8 cellular contexts compared by ENCODE assay signal in genomic region chr11:111298466-111299110, GRCh38. TPM values are rescaled to one million over a fixed set of nuclear protein-coding genes. Genes with fewer than 3 reads are reported as not detected.
A peak's percentile ranks its signal among the peaks of the same experiment; 100 is the strongest.
DNase-seq lines count a peak whose midpoint lies in the region; ATAC-seq, FAIRE-seq and TF ChIP-seq lines count a peak whose summit lies in the region.

A gene with protein sequence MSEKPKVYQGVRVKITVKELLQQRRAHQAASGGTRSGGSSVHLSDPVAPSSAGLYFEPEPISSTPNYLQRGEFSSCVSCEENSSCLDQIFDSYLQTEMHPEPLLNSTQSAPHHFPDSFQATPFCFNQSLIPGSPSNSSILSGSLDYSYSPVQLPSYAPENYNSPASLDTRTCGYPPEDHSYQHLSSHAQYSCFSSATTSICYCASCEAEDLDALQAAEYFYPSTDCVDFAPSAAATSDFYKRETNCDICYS (plus strand): TSS chr11:111298546. CDS start chr11:111298582, 36 bp downstream.

- H3K4me3 ChIP-seq in A549: peak within 1 kb of the TSS; percentile 96
- peak within 1 kb of the TSS; percentile 37 for H3K4me3 ChIP-seq in HFF-Myc (replicated peaks; ENCODE audit: low read depth, low read length)
- H3K4me3 ChIP-seq in ascending aorta: peak within 1 kb of the TSS; percentile 49 to 81
- peak within 1 kb of the TSS; percentile 62 to 78 (median 72) for H3K4me3 ChIP-seq in HepG2 (replicated peaks in 1 of 3; ENCODE audit: insufficient read depth in 1 of 3, low read depth in 2 of 3, low read length in 3 of 3)
- peak within 1 kb of the TSS; percentile 55 to 66 (median 61) for H3K4me3 ChIP-seq in thyroid gland (replicated peaks in 1 of 3)

- no peak for DNase-seq in A549 (ENCODE audit: low read depth in 1 of 2, low spot score in 1 of 2)
- DNase-seq in HFF-Myc (ENCODE audit: extremely low read depth, low read depth): no peak
- no peak for DNase-seq in ascending aorta (ENCODE audit: low spot score in 2 of 2)
- DNase-seq in HepG2 (ENCODE audit: low spot score): no peak
- peak in 1 of 2 donors; percentile 20 for DNase-seq in thyroid gland
- no peak for DNase-seq in GM10266 (ENCODE audit: extremely low spot score)
- no peak for DNase-seq in activated CD8-positive, alpha-beta memory T cell treated with anti-CD3 and anti-CD28 coated beads, Interleukin-2, amount 50 U/mL, for 48 hours

- H2AFZ ChIP-seq in HepG2 (ENCODE audit: low read length): no peak within 1 kb of the TSS

- H3K27ac ChIP-seq in A549 (peak within 1 kb of the TSS; percentile 92 to 97), ascending aorta (peak within 1 kb of the TSS; percentile 58 to 87), HepG2 (ENCODE audit: extremely low read length, insufficient read depth, low read length) (peak within 1 kb of the TSS; percentile 81), thyroid gland (peak within 1 kb of the TSS; percentile 90 to 95 (median 91))

- H3K9me3 ChIP-seq in A549 (no peaks in the 10 kb centered on the region), ascending aorta (no peaks in the 10 kb centered on the region), HepG2 (ENCODE audit: low read length) (no peaks in the 10 kb centered on the region), thyroid gland (no peaks in the 10 kb centered on the region)

- no TSS peak for BruUV-seq in HepG2 (replicated peaks; lab: Mats Ljungman, UMichigan)

- no peak for TF ChIP-seq POLR2A in A549 (IDR thresholded peaks at IDR 0.05; ENCODE audit: low read length)
- TF ChIP-seq POLR2A in HepG2 (IDR thresholded peaks at IDR 0.05; ENCODE audit: insufficient read depth in 1 of 2, low read depth in 2 of 2, low read length in 2 of 2): no peak
- no peak for TF ChIP-seq POLR2A in thyroid gland (IDR thresholded peaks at IDR 0.05)

- H3K36me3 ChIP-seq in ascending aorta: no peaks in the 10 kb centered on the region
- no peaks in the 10 kb centered on the region for H3K36me3 ChIP-seq in HepG2 (replicated peaks in 1 of 2; ENCODE audit: control insufficient read depth in 1 of 2, insufficient read depth in 2 of 2, low read length in 2 of 2)
- H3K36me3 ChIP-seq in thyroid gland: no peaks in the 10 kb centered on the region

- no peaks in the 10 kb centered on the region for H4K20me1 ChIP-seq in HepG2 (ENCODE audit: insufficient read depth, low read length)

- POLR2A ChIA-PET in A549 (lab: Yijun Ruan, JAX) (no interaction called here), HepG2 (lab: Yijun Ruan, JAX) (interaction anchor here (1.0 to 6.9 kb wide), 11 partner anchors 10 to 124 kb away, joined by 3 to 102 read pairs (median 9); no protein-coding TSS in a partner anchor)

- intact Hi-C loops in ascending aorta (cut with DNase I): loop anchor here (2.0 kb wide), 3 partner anchors 14 to 124 kb away; no protein-coding TSS in a partner anchor
- intact Hi-C loops in HepG2 (cut with micrococcal nuclease; ENCODE audit: unreplicated experiment): loop anchor here (1.0 to 2.0 kb wide), 4 partner anchors 16 to 125 kb away; no protein-coding TSS in a partner anchor
- intact Hi-C loops in thyroid gland (cut with DNase I): loop anchor here (5.0 kb wide), 1 partner anchor 129 kb away; no protein-coding TSS in a partner anchor

- H3K79me2 ChIP-seq in HepG2 (ENCODE audit: insufficient read depth, low read length): peaks cover 16% of the 10 kb centered on the region

- H3K27me3 ChIP-seq in ascending aorta: no peaks in the 10 kb centered on the region
- no peaks in the 10 kb centered on the region for H3K27me3 ChIP-seq in HepG2 (ENCODE audit: control insufficient read depth in 1 of 2, insufficient read depth in 2 of 2, low read length in 2 of 2)
- H3K27me3 ChIP-seq in thyroid gland: no peaks in the 10 kb centered on the region

- CTCF ChIA-PET in A549 (lab: Yijun Ruan, JAX): interaction anchor here (0.6 to 1.9 kb wide), 15 partner anchors 12 to 806 kb away, joined by 3 to 13 read pairs (median 4); no protein-coding TSS in a partner anchor
- CTCF ChIA-PET in HepG2 (lab: Yijun Ruan, JAX; ENCODE audit: low intra/inter-chr PET ratio, low total read pairs): interaction anchor here (0.9 to 5.7 kb wide), 3 partner anchors 61 to 132 kb away, joined by 3 to 51 read pairs (median 4); no protein-coding TSS in a partner anchor

- no peak for FAIRE-seq in A549 (lab: Jason Lieb, UNC)
- no peak for FAIRE-seq in HepG2 (lab: Jason Lieb, UNC)

- ATAC-seq in A549: peak; percentile 62 to 71
- peak; percentile 74 for ATAC-seq in HepG2
- ATAC-seq in HG03159 (IDR thresholded peaks at IDR 0.05; ENCODE audit: unreplicated experiment): no peak

- H3K9ac ChIP-seq in HepG2 (ENCODE audit: insufficient read depth, low read depth, low read length): peak within 1 kb of the TSS; percentile 93

- H3K4me1 ChIP-seq in A549 (peaks cover 12% of the 10 kb centered on the region; the same call in 2 of the 3 replicates), ascending aorta (peaks cover 0 to 5% of the 10 kb centered on the region in 2 donors), HepG2 (ENCODE audit: insufficient read depth, low read length) (peaks cover 65% of the 10 kb centered on the region), thyroid gland (peaks cover 42 to 46% of the 10 kb centered on the region in 2 donors)

- no peak for TF ChIP-seq CTCF in A549 (IDR thresholded peaks at IDR 0.05)
- no peak for TF ChIP-seq CTCF in HFF-Myc (IDR thresholded peaks at IDR 0.05; ENCODE audit: low read depth, low read length, missing control alignments)
- TF ChIP-seq CTCF in ascending aorta (IDR thresholded peaks at IDR 0.05): no peak
- TF ChIP-seq CTCF in HepG2 (CRISPR knock-in tag; IDR thresholded peaks at IDR 0.05): no peak
- no peak for TF ChIP-seq CTCF in thyroid gland (IDR thresholded peaks at IDR 0.05)
- no peak for TF ChIP-seq CTCF in GM10266 (IDR thresholded peaks at IDR 0.05; ENCODE audit: control insufficient read depth, insufficient read depth, low read depth, missing control alignments)

- 64% methylated on average over 15 of the region's 57 CpGs for WGBS in A549 (ENCODE audit: missing lambda C conversion rate)
- 68% methylated on average over 49 of the region's 57 CpGs for WGBS in HepG2 (ENCODE audit: low lambda C conversion rate)
- 20 to 56% methylated on average over 7 to 18 of the region's 57 CpGs for WGBS in thyroid gland, 2 donors

- no peak for TF ChIP-seq EP300 in A549 (IDR thresholded peaks at IDR 0.05)
- no peak for TF ChIP-seq EP300 in HepG2 (IDR thresholded peaks at IDR 0.05; ENCODE audit: low read depth in 2 of 2, low read length in 2 of 2)
- no peak for TF ChIP-seq EP300 in HepG2 (CRISPR knock-in tag; IDR thresholded peaks at IDR 0.05; ENCODE audit: borderline replicate concordance)

- peak within 1 kb of the TSS; percentile 97 for H3K4me2 ChIP-seq in A549
- H3K4me2 ChIP-seq in HepG2 (ENCODE audit: low read depth, low read length): peak within 1 kb of the TSS; percentile 79

- TF ChIP-seq RAD21 in A549 (conservative IDR thresholded peaks at IDR 0.05 in 1 of 2, IDR thresholded peaks at IDR 0.05 in 1 of 2) (no peak), HepG2 (CRISPR knock-in tag; IDR thresholded peaks at IDR 0.05) (no peak)

- in situ Hi-C loops in HepG2 (cut with HindIII; ENCODE audit: extremely low pct_ligation_motif_present, low pct_unique_long_range_greater_than_20kb): loop anchor here (5.0 kb wide), 1 partner anchor 59 kb away; no protein-coding TSS in a partner anchor

TF ChIP-seq in A549, 52 proteins besides CTCF, POLR2A, EP300 and RAD21 (continues in another document):
- no peak for TF ChIP-seq RCOR1 (IDR thresholded peaks at IDR 0.05; ENCODE audit: low read depth, low read length)
- no peak for TF ChIP-seq MYC (IDR thresholded peaks at IDR 0.05; ENCODE audit: borderline replicate concordance, low read length)
- TF ChIP-seq NR3C1 (IDR thresholded peaks at IDR 0.05): no peak
- no peak for TF ChIP-seq RNF2 (IDR thresholded peaks at IDR 0.05; ENCODE audit: borderline replicate concordance, low read depth)
- TF ChIP-seq BHLHE40 (IDR thresholded peaks at IDR 0.05; ENCODE audit: low read depth, low read length): no peak

RNA-seq across cellular contexts. Expression of the gene that starts here (rescaled TPM):
- polyA plus RNA-seq in A549 (2011; rRNA removed) (2.9 and 4.2 TPM in 2 replicates), A549 (2017; fragmentation: RNase III; extraction: RNeasy Plus Mini Kit Qiagen cat#74134 plus additional on column Dnase treatment) (0.63 to 0.87 TPM (median 0.63 TPM) in 3 replicates), HepG2 (2011; rRNA removed) (70.7 and 71.2 TPM in 2 replicates)
- polyA plus RNA-seq in A549 (2012; cell fraction: cytosol; rRNA removed): 0.77 and 1.0 TPM in 2 replicates
- polyA plus RNA-seq in A549 (2012; cell fraction: nucleus; rRNA removed): 3.4 and 3.5 TPM in 2 replicates
- 1.1 and 1.4 TPM in 2 replicates for polyA minus RNA-seq in A549 (2011; rRNA and poly(A)+ RNA removed)
- total RNA-seq in ascending aorta (not detected), HepG2 (2016; rRNA removed; fragmentation: Illumina TruSeq; extraction: Trizol) (4.9 and 7.8 TPM in 2 replicates), thyroid gland (1 to 10 TPM in 3 of 4 donors, not detected in 1; 2.0 to 5.0 (median 4.6) TPM)
- 2.0 and 2.8 TPM in 2 replicates for total RNA-seq in HepG2 (2016; cell fraction: cytosol; rRNA removed; fragmentation: Illumina TruSeq; extraction: Trizol; ENCODE audit: low read depth)
- 5.5 and 7.3 TPM in 2 replicates for total RNA-seq in HepG2 (2016; cell fraction: insoluble cytoplasmic fraction; rRNA removed; fragmentation: Illumina TruSeq; extraction: Trizol)
- total RNA-seq in HepG2 (2016; cell fraction: membrane; rRNA removed; fragmentation: Illumina TruSeq; extraction: Trizol): 3.5 and 4.6 TPM in 2 replicates
- 10.6 and 11.1 TPM in 2 replicates for total RNA-seq in HepG2 (2016; cell fraction: nucleus; rRNA removed; fragmentation: Illumina TruSeq; extraction: Trizol)
- 32.5 and 33.6 TPM in 2 replicates for polyA plus RNA-seq in HepG2 (2011; cell fraction: cytosol; rRNA removed)
- polyA plus RNA-seq in HepG2 (2011; cell fraction: nucleus; rRNA removed): 175 and 193 TPM in 2 replicates
- 26.6 and 28.4 TPM in 2 replicates for polyA plus RNA-seq in HepG2 (2012)
- polyA plus RNA-seq in HepG2 (2016; cell fraction: cytosol; fragmentation: Illumina TruSeq; extraction: Trizol; ENCODE audit: low read depth): 4.2 and 5.4 TPM in 2 replicates
- 13.1 and 13.8 TPM in 2 replicates for polyA plus RNA-seq in HepG2 (2016; cell fraction: insoluble cytoplasmic fraction; fragmentation: Illumina TruSeq; extraction: Trizol; ENCODE audit: low read depth)
- 6.0 and 7.4 TPM in 2 replicates for polyA plus RNA-seq in HepG2 (2016; cell fraction: membrane; fragmentation: Illumina TruSeq; extraction: Trizol; ENCODE audit: low read depth)
- 47.2 and 50.2 TPM in 2 replicates for polyA plus RNA-seq in HepG2 (2016; cell fraction: nucleus; fragmentation: Illumina TruSeq; extraction: Trizol; ENCODE audit: insufficient read depth, low read depth)
- polyA minus RNA-seq in HepG2 (2011; rRNA and poly(A)+ RNA removed; ENCODE audit: low replicate concordance): 20.8 TPM in 1 of 2 replicates, not detected in the other
- 5.8 and 9.0 TPM in 2 replicates for polyA minus RNA-seq in HepG2 (2011; cell fraction: cytosol; rRNA and poly(A)+ RNA removed)
- 18.3 and 18.5 TPM in 2 replicates for polyA minus RNA-seq in HepG2 (2011; cell fraction: nucleus; rRNA and poly(A)+ RNA removed)

Comparison
In these comparisons a context has a peak if more than half of its experiments do, and no peak if none do; other contexts are left out.
1. H3K4me3 ChIP-seq: peak in every context shown above with its lines; median percentile 96 in A549; 72 in HepG2; 65 in ascending aorta; 61 in thyroid gland; 37 in HFF-Myc.